23 cellular contexts compared by ENCODE assay signal in genomic region chr1:156063997-156064285, GRCh38. TPM values are rescaled to one million over a fixed set of nuclear protein-coding genes. Genes with fewer than 3 reads are reported as not detected.
"Had no signal": no experiment of that assay in that cellular context is flagged by ENCODE, and none has a peak within 500 bp of the region (broad histone marks: within the 10 kb centered on the region; RNA-seq: fewer than 3 reads in every experiment).

No MANE protein-coding gene starts in this region.

- H3K27ac ChIP-seq: esophagus muscularis mucosa, lower lobe of right lung, prostate gland, tibial nerve, vagina had no signal

- H3K9me3 ChIP-seq: colonic mucosa, esophagus muscularis mucosa, lower lobe of right lung, prostate gland, tibial nerve, vagina had no signal

- H3K27me3 ChIP-seq: colonic mucosa, esophagus muscularis mucosa, tibial nerve, vagina had no signal

- H3K36me3 Mint-ChIP-seq: brain had no signal

- H3K27ac Mint-ChIP-seq: activated naive CD4-positive, alpha-beta T cell treated with anti-CD3 and anti-CD28 coated beads for 36 hours; activated T-cell treated with anti-CD3 and anti-CD28 coated beads, Interleukin-2, amount 50 U/mL, for 24 hours; activated T-helper 2 cell treated with anti-CD3 and anti-CD28 coated beads, Interferon-gamma antibody, Interleukin-2, Interleukin-4, amounts not matched to agents 10 μg/mL and 5 μg/mL and 100 μg/mL, durations not matched to agents 14 hours and 24 hours and 36 hours; brain had no signal

- H3K27me3 Mint-ChIP-seq: activated T-cell treated with anti-CD3 and anti-CD28 coated beads, Interleukin-2, amount 50 U/mL, for 24 hours had no signal

- DNase-seq: activated CD4-positive, alpha-beta T cell treated with anti-CD3 and anti-CD28 coated beads, Interleukin-2, amount 50 U/mL, for 4 hours; activated naive CD4-positive, alpha-beta T cell treated with anti-CD3 and anti-CD28 coated beads for 36 hours; activated T-cell treated with anti-CD3 and anti-CD28 coated beads, Interleukin-2, amount 50 U/mL, for 24 hours; central memory CD4-positive, alpha-beta T cell; left cardiac atrium; nephron progenitor cell; stimulated activated CD4-positive, alpha-beta T cell treated with anti-CD3 and anti-CD28 coated beads, Interleukin-2, amount 100 ng/mL, for 24 hours; stimulated activated naive CD8-positive, alpha-beta T cell treated with anti-CD3 and anti-CD28 coated beads, Interleukin-15, Interleukin-2, amounts not matched to agents 100 U/mL and 50 U/mL, for 24 hours; substantia nigra had no signal

- H3K36me3 ChIP-seq: colonic mucosa, prostate gland, vagina, WERI-Rb-1 had no signal

- H3K9me3 Mint-ChIP-seq: activated naive CD4-positive, alpha-beta T cell treated with anti-CD3 and anti-CD28 coated beads for 36 hours; activated T-cell treated with anti-CD3 and anti-CD28 coated beads, Interleukin-2, amount 50 U/mL, for 24 hours; activated T-helper 2 cell treated with anti-CD3 and anti-CD28 coated beads, Interferon-gamma antibody, Interleukin-2, Interleukin-4, amounts not matched to agents 10 μg/mL and 5 μg/mL and 100 μg/mL, durations not matched to agents 14 hours and 24 hours and 36 hours; brain; mesothelial cell of epicardium; nephron progenitor cell had no signal

- H3K4me1 ChIP-seq: colonic mucosa, esophagus muscularis mucosa, lower lobe of right lung, prostate gland, vagina had no signal

- ATAC-seq: left cardiac atrium; right cardiac atrium; stimulated activated naive CD8-positive, alpha-beta T cell treated with anti-CD3 and anti-CD28 coated beads, Interleukin-15, Interleukin-2, amounts not matched to agents 100 U/mL and 50 U/mL, for 24 hours had no signal

- H3K4me3 ChIP-seq: colonic mucosa, esophagus muscularis mucosa, lower lobe of right lung, prostate gland, tibial nerve, vagina had no signal

- H3K4me3 Mint-ChIP-seq: activated naive CD4-positive, alpha-beta T cell treated with anti-CD3 and anti-CD28 coated beads for 36 hours; activated T-cell treated with anti-CD3 and anti-CD28 coated beads, Interleukin-2, amount 50 U/mL, for 24 hours; mesothelial cell of epicardium; nephron progenitor cell had no signal

RNA-seq across cellular contexts. Expression of gene RAB25, which starts 3.0 kb away (rescaled TPM):
- total RNA-seq: esophagus muscularis mucosa; glomerular endothelial cell; left cardiac atrium; right cardiac atrium; skeletal muscle tissue; T-helper 2 cell treated with Interferon-gamma antibody and Interleukin-4, amounts not matched to agents 100 ng/mL and 5 ng/mL, for 36 hours; tibial nerve had no signal
